In the genomic region with DNA sequence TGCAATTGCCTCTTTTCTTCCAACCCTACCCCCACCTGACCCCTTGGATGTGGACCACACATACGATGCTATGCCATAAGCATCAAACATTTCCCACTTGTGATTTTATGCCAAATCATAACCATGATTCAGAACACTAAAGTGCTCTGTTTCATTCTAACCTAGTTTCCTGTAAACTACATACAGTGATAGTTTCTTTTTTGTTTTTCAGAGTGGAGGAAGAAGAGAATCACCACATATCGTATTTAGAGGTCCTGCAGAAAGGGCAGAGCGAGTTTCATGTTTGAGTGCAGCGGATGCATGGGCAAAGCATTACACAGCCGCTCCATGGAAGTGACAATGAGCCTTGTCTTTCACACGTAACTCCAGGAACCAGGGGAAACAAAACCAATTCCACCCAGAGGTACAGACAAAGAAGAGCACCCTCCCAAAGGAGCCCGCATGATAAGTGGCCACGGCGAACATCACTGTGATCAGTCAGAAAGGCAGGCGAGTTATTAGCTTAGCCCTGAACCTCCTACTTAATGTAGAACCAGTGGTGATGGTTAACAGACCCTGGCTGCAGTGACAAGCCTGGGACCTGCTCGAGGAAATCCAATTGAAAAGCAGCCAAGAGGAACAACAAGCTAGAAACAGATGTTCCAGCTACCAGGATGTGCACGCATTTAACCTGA, we compare ENCODE assay signal across 9 cellular contexts.
DNase-seq lines count a peak whose midpoint lies in the region; ATAC-seq, FAIRE-seq and TF ChIP-seq lines count a peak whose summit lies in the region.
"Had no signal": no experiment of that assay in that cellular context is flagged by ENCODE, and none has a peak within 500 bp of the region (broad histone marks: within the 10 kb centered on the region; RNA-seq: fewer than 3 reads in every experiment).

No MANE protein-coding gene starts in this region.

- no peak overlapping the region for H3K4me3 Mint-ChIP-seq in endodermal cell

- no peaks in the 10 kb centered on the region for H3K36me3 ChIP-seq in A673 (ENCODE audit: insufficient read depth, low read length, poor library complexity, severe bottlenecking)
- peaks cover 8% of the 10 kb centered on the region for H3K36me3 ChIP-seq in endodermal cell (ENCODE audit: control insufficient read depth, insufficient read depth, low read length)

- H3K27ac ChIP-seq in A673 (ENCODE audit: low read depth, low read length, poor library complexity, severe bottlenecking) (no peak overlapping the region), endodermal cell (ENCODE audit: low read depth, low read length) (no peak overlapping the region)

- H3K27ac Mint-ChIP-seq in endodermal cell: no peak overlapping the region

- peak; percentile 80 for ATAC-seq in HG02642 (IDR thresholded peaks at IDR 0.05; ENCODE audit: poor library complexity, unreplicated experiment)

- BruUV-seq in A673 (replicated peaks; lab: Mats Ljungman, UMichigan): no TSS peak

- CTCF ChIA-PET in A673 (lab: Charles Lee): no interaction called here

- peaks cover 9% of the 10 kb centered on the region for H3K27me3 ChIP-seq in A673 (replicated peaks; ENCODE audit: insufficient read depth, low read depth, low read length, poor library complexity)
- H3K27me3 ChIP-seq in endodermal cell (ENCODE audit: control insufficient read depth, insufficient read depth, low read length, poor library complexity, severe bottlenecking): no peaks in the 10 kb centered on the region

- H3K4me1 ChIP-seq in A673 (ENCODE audit: insufficient read depth, low read length, poor library complexity, severe bottlenecking) (no peaks in the 10 kb centered on the region), endodermal cell (ENCODE audit: control insufficient read depth, insufficient read depth, low read length) (no peaks in the 10 kb centered on the region)

- H3K27me3 Mint-ChIP-seq in endodermal cell (ENCODE audit: insufficient read depth): no peaks in the 10 kb centered on the region

- no peak for TF ChIP-seq CTCF in A673 (conservative IDR thresholded peaks at IDR 0.05; ENCODE audit: low read depth, low read length)
- TF ChIP-seq CTCF in endodermal cell (conservative IDR thresholded peaks at IDR 0.05): no peak

- H3K9me3 ChIP-seq in A673 (ENCODE audit: low read depth, low read length, poor library complexity, severe bottlenecking) (no peaks in the 10 kb centered on the region), endodermal cell (ENCODE audit: control insufficient read depth, low read length) (no peaks in the 10 kb centered on the region)

- peak; percentile 43 for DNase-seq in activated CD4-positive, alpha-beta T cell treated with anti-CD3 and anti-CD28 coated beads for 48 hours
- no peak for DNase-seq in activated CD4-positive, alpha-beta T cell treated with anti-CD3 and anti-CD28 coated beads for 4 hours
- DNase-seq in RCC 7860 (ENCODE audit: low spot score) (peak; percentile 35), renal cortical epithelial cell (ENCODE audit: low read depth) (peak; percentile 72), GM19240 (ENCODE audit: insufficient read length, low spot score) (no peak), A673 (ENCODE audit: low spot score) (no peak), endodermal cell (no peak)

- H3K9me3 Mint-ChIP-seq in endodermal cell: no peaks in the 10 kb centered on the region

- H3K4me1 Mint-ChIP-seq in endodermal cell: peaks cover 2% of the 10 kb centered on the region

- H3K4me3 ChIP-seq in A673 (ENCODE audit: low read depth, low read length, poor library complexity, severe bottlenecking): no peak overlapping the region
- no peak overlapping the region for H3K4me3 ChIP-seq in endodermal cell (ENCODE audit: low read length)

- intact Hi-C loops in A673 (cut with micrococcal nuclease; ENCODE audit: unreplicated experiment): no loop called here

- FAIRE-seq in RCC 7860 (lab: Jason Lieb, UNC): peak; percentile 86
- FAIRE-seq: islet of Langerhans had no signal

- no peak overlapping the region for H3K9ac ChIP-seq in endodermal cell (ENCODE audit: extremely low read depth, low read length, poor library complexity, severe bottlenecking)

- POLR2A ChIA-PET in A673 (lab: Charles Lee; ENCODE audit: low non-redundant PET): no interaction called here

- WGBS in endodermal cell (ENCODE audit: insufficient coverage in 1 of 2, insufficient read length in 1 of 2), 2 experiments: 91 to 93% methylated on average over 9 to 12 of the region's 12 CpGs

- peaks cover 33% of the 10 kb centered on the region for H3K36me3 Mint-ChIP-seq in endodermal cell (ENCODE audit: low read depth)

Comparison
In these comparisons a context has a peak if more than half of its experiments do, and no peak if none do; other contexts are left out.
1. DNase-seq: peak in activated CD4-positive, alpha-beta T cell treated with anti-CD3 and anti-CD28 coated beads for 48 hours (single experiment), RCC 7860 (single experiment) and renal cortical epithelial cell (single experiment); none in activated CD4-positive, alpha-beta T cell treated with anti-CD3 and anti-CD28 coated beads for 4 hours (0 of 2), GM19240 (single experiment), A673 (single experiment) and endodermal cell (single experiment).